15 cellular contexts compared by ENCODE assay signal in genomic region chr2:240797500-240797895, GRCh38.
"Had no signal": no experiment of that assay in that cellular context is flagged by ENCODE, and none has a peak within 500 bp of the region (broad histone marks: within the 10 kb centered on the region; RNA-seq: fewer than 3 reads in every experiment).

No MANE protein-coding gene starts in this region.

- H3K27ac Mint-ChIP-seq: activated CD4-positive, alpha-beta memory T cell treated with anti-CD3 and anti-CD28 coated beads for 36 hours; activated naive CD8-positive, alpha-beta T cell treated with anti-CD3 and anti-CD28 coated beads, Interleukin-2, amount 50 U/mL, for 24 hours; progenitor cell of endocrine pancreas; stimulated activated naive B cell treated with anti-CD40 and anti-IgM and Interleukin-4, amounts not matched to agents 10 μg/mL and 1 μg/mL and 100 μg/mL, for 72 hours; type B pancreatic cell had no signal

- H3K27me3 ChIP-seq: right lobe of liver had no signal

- H3K4me3 Mint-ChIP-seq: activated CD4-positive, alpha-beta memory T cell treated with anti-CD3 and anti-CD28 coated beads for 36 hours; activated naive CD8-positive, alpha-beta T cell treated with anti-CD3 and anti-CD28 coated beads, Interleukin-2, amount 50 U/mL, for 24 hours; stimulated activated naive B cell treated with anti-CD40 and anti-IgM and Interleukin-4, amounts not matched to agents 10 μg/mL and 1 μg/mL and 100 μg/mL, for 72 hours; type B pancreatic cell had no signal

- H3K9me3 ChIP-seq: right lobe of liver, suprapubic skin had no signal

- H3K36me3 ChIP-seq: right lobe of liver, suprapubic skin had no signal

- H3K27ac ChIP-seq: right lobe of liver, suprapubic skin had no signal

- H3K27me3 Mint-ChIP-seq: progenitor cell of endocrine pancreas, type B pancreatic cell had no signal

- H3K4me3 ChIP-seq: right lobe of liver, suprapubic skin had no signal

- H3K9me3 Mint-ChIP-seq: activated CD4-positive, alpha-beta memory T cell treated with anti-CD3 and anti-CD28 coated beads for 36 hours; activated naive CD8-positive, alpha-beta T cell treated with anti-CD3 and anti-CD28 coated beads, Interleukin-2, amount 50 U/mL, for 24 hours; type B pancreatic cell had no signal

- H3K36me3 Mint-ChIP-seq: activated CD4-positive, alpha-beta memory T cell treated with anti-CD3 and anti-CD28 coated beads for 36 hours; stimulated activated naive B cell treated with anti-CD40 and anti-IgM and Interleukin-4, amounts not matched to agents 10 μg/mL and 1 μg/mL and 100 μg/mL, for 72 hours had no signal

- H3K4me1 Mint-ChIP-seq: activated naive CD8-positive, alpha-beta T cell treated with anti-CD3 and anti-CD28 coated beads, Interleukin-2, amount 50 U/mL, for 24 hours; stimulated activated naive B cell treated with anti-CD40 and anti-IgM and Interleukin-4, amounts not matched to agents 10 μg/mL and 1 μg/mL and 100 μg/mL, for 72 hours had no signal

- ATAC-seq: right lobe of liver; stimulated activated naive B cell treated with anti-CD40 and anti-IgM and Interleukin-4, amounts not matched to agents 10 μg/mL and 1 μg/mL and 100 μg/mL, for 72 hours had no signal

- DNase-seq: activated CD4-positive, alpha-beta memory T cell treated with anti-CD3 and anti-CD28 coated beads for 36 hours; activated CD4-positive, alpha-beta T cell treated with anti-CD3 and anti-CD28 coated beads for 1 hour; activated naive CD4-positive, alpha-beta T cell treated with Interleukin-2 at 50 U/mL for 16 hours; activated naive CD8-positive, alpha-beta T cell treated with anti-CD3 and anti-CD28 coated beads, Interleukin-2, amount 50 U/mL, for 24 hours; central memory CD4-positive, alpha-beta T cell; hippocampal formation; kidney glomerular epithelial cell; mesendoderm; SIG-M5; stimulated activated CD4-positive, alpha-beta T cell treated with anti-CD3 and anti-CD28 coated beads, Interleukin-2, amount 100 ng/mL, for 24 hours; stimulated activated naive B cell treated with anti-CD40 and anti-IgM and Interleukin-4, amounts not matched to agents 10 μg/mL and 1 μg/mL and 100 μg/mL, for 72 hours had no signal
